In genomic region chr13:30418886-30419459, GRCh38 we compare ENCODE assay signal across 26 cellular contexts. TPM values are rescaled to one million over a fixed set of nuclear protein-coding genes. Genes with fewer than 3 reads are reported as not detected.
DNase-seq lines count a peak whose midpoint lies in the region; ATAC-seq, FAIRE-seq and TF ChIP-seq lines count a peak whose summit lies in the region.
"Had no signal": no experiment of that assay in that cellular context is flagged by ENCODE, and none has a peak within 500 bp of the region (broad histone marks: within the 10 kb centered on the region; RNA-seq: fewer than 3 reads in every experiment).

No MANE protein-coding gene starts in this region.

- no peak overlapping the region for H4K8ac ChIP-seq in neuronal stem cell (ENCODE audit: low read depth, low read length)

- H2BK15ac ChIP-seq in neuronal stem cell (ENCODE audit: low read length) = peak overlapping the region; percentile 43

- no peaks in the 10 kb centered on the region for H4K20me1 ChIP-seq in mammary epithelial cell (ENCODE audit: insufficient read depth, low read length)

- no peak overlapping the region for H3K9ac ChIP-seq in mammary epithelial cell (ENCODE audit: insufficient read depth, low read length)
- no peak overlapping the region for H3K9ac ChIP-seq in neuronal stem cell (ENCODE audit: low read depth, low read length, poor library complexity)

- BruUV-seq in mammary epithelial cell (replicated peaks; lab: Mats Ljungman, UMichigan) = no TSS peak

- H2BK5ac ChIP-seq in neuronal stem cell (ENCODE audit: low read length) = no peak overlapping the region

- FAIRE-seq in GM19239 (lab: Jason Lieb, UNC) = peak; percentile 48

- H3K4me2 ChIP-seq in mammary epithelial cell (ENCODE audit: insufficient read depth, low read depth, low read length) (no peak overlapping the region), neuronal stem cell (ENCODE audit: insufficient read depth, low read length, poor library complexity, severe bottlenecking) (no peak overlapping the region)
- H3K4me2 ChIP-seq: GM23338 had no signal

- no peak overlapping the region for H3K23ac ChIP-seq in neuronal stem cell (ENCODE audit: low read depth, low read length, poor library complexity)

- no peak overlapping the region for H3K27ac ChIP-seq in mammary epithelial cell (ENCODE audit: insufficient read depth, low read depth, low read length)
- no peak overlapping the region for H3K27ac ChIP-seq in neuronal stem cell (replicated peaks; ENCODE audit: low read length)
- H3K27ac ChIP-seq: left ventricle myocardium inferior had no signal

- in situ Hi-C loops in mammary epithelial cell (cut with MboI; ENCODE audit: low sequenced_read_pairs in 2 of 2) = no loop called here

- H3K9me3 ChIP-seq in mammary epithelial cell (replicated peaks; ENCODE audit: insufficient read depth, low read length) = no peaks in the 10 kb centered on the region
- H3K9me3 ChIP-seq in neuronal stem cell (replicated peaks in 1 of 2; ENCODE audit: control insufficient read depth in 2 of 2, insufficient read depth in 1 of 2, low read depth in 1 of 2, low read length in 2 of 2) = no peaks in the 10 kb centered on the region
- H3K9me3 ChIP-seq: left ventricle myocardium inferior had no signal

- no peak overlapping the region for H2BK12ac ChIP-seq in neuronal stem cell (ENCODE audit: low read length)

- H3K27me3 ChIP-seq in mammary epithelial cell (ENCODE audit: insufficient read depth, low read length) = no peaks in the 10 kb centered on the region
- peaks cover 0 to 52% (median 3%) of the 10 kb centered on the region in 3 experiments for H3K27me3 ChIP-seq in neuronal stem cell (ENCODE audit: control insufficient read depth in 3 of 3, insufficient read depth in 3 of 3, low read depth in 1 of 3, low read length in 3 of 3)

- peak; percentile 29 for DNase-seq in AG10803 (ENCODE audit: low read depth)
- no peak for DNase-seq in GM19239 (ENCODE audit: insufficient read length, low spot score)
- DNase-seq in mammary epithelial cell = no peak
- DNase-seq in neuronal stem cell (ENCODE audit: low spot score) = no peak
- no peak for DNase-seq in central memory CD4-positive, alpha-beta T cell
- DNase-seq: ACHN; activated CD4-positive, alpha-beta T cell treated with anti-CD3 and anti-CD28 coated beads for 1 hour; activated naive CD8-positive, alpha-beta T cell treated with anti-CD3 and anti-CD28 coated beads, Interleukin-2, amount 10 ng/mL, durations not matched to agents 7 days and 5 days; DMS153; GF-D8; head of caudate nucleus; Kasumi-1; left ventricle myocardium inferior; NCI-H1092; NCI-H2029 treated with DMSO at 0.1 percent for 48 hours; NK-92 treated with Interleukin-12 subunit alpha and Interleukin-12 subunit beta, amount 100 ng/mL, for 24 hours; RPMI8226 had no signal

- no peak overlapping the region for H2BK120ac ChIP-seq in neuronal stem cell (ENCODE audit: low read depth, low read length)

- H3K4ac ChIP-seq in neuronal stem cell (ENCODE audit: low read length) = no peak overlapping the region

- H2AFZ ChIP-seq in mammary epithelial cell (ENCODE audit: low read depth, low read length) (peak overlapping the region; percentile 56), neuronal stem cell (ENCODE audit: low read length) (no peak overlapping the region)

- H3K4me3 ChIP-seq in AG10803 (ENCODE audit: low read length) (no peak overlapping the region), mammary epithelial cell (replicated peaks in 1 of 3; ENCODE audit: insufficient read depth in 1 of 3, low read depth in 2 of 3, low read length in 3 of 3) (no peak overlapping the region), neuronal stem cell (ENCODE audit: low read length in 2 of 2) (no peak overlapping the region)
- H3K4me3 ChIP-seq: GM23338, left ventricle myocardium inferior had no signal

- H3K36me3 ChIP-seq in mammary epithelial cell (ENCODE audit: insufficient read depth, low read length) (no peaks in the 10 kb centered on the region), neuronal stem cell (replicated peaks in 1 of 2; ENCODE audit: control insufficient read depth in 2 of 2, insufficient read depth in 2 of 2, low read length in 2 of 2) (no peaks in the 10 kb centered on the region)
- H3K36me3 ChIP-seq: left ventricle myocardium inferior had no signal

- no peak for ATAC-seq in HG03280 (IDR thresholded peaks at IDR 0.05; ENCODE audit: unreplicated experiment)
- no peak for ATAC-seq in HG02798 (IDR thresholded peaks at IDR 0.05; ENCODE audit: poor library complexity, unreplicated experiment)
- no peak for ATAC-seq in GM21529 (IDR thresholded peaks at IDR 0.05; ENCODE audit: unreplicated experiment)
- ATAC-seq: GM23338, SK-N-SH treated with all-trans-retinoic acid at 6 μM for 48 hours had no signal

- TF ChIP-seq CTCF in AG10803 (conservative IDR thresholded peaks at IDR 0.05; ENCODE audit: low read length) (no peak), mammary epithelial cell (conservative IDR thresholded peaks at IDR 0.05 in 1 of 2, IDR thresholded peaks at IDR 0.05 in 1 of 2; ENCODE audit: extremely low read depth in 1 of 2, insufficient read depth in 1 of 2, low read depth in 1 of 2, low read length in 2 of 2) (no peak)

- 66% methylated on average over 4 of the region's 4 CpGs for WGBS in mammary epithelial cell (ENCODE audit: low coverage, missing lambda C conversion rate)
- no CpG with 5 or more reads among the region's 4 CpGs for WGBS in neuronal stem cell (ENCODE audit: extremely low coverage in 2 of 2, insufficient read length in 2 of 2, insufficient replicate concordance in 1 of 2), 2 donors

- no peak overlapping the region for H3K14ac ChIP-seq in neuronal stem cell (ENCODE audit: low read length)

- no peaks in the 10 kb centered on the region for H3K79me1 ChIP-seq in neuronal stem cell (ENCODE audit: low read depth, low read length)

- no peak overlapping the region for H3K18ac ChIP-seq in neuronal stem cell (ENCODE audit: low read length)

- intact Hi-C loops in mammary epithelial cell (cut with micrococcal nuclease) = no loop called here

- no peak overlapping the region for H2AK5ac ChIP-seq in neuronal stem cell (ENCODE audit: low read depth, low read length)

- H4K91ac ChIP-seq in neuronal stem cell (ENCODE audit: low read depth, low read length, poor library complexity) = no peak overlapping the region

- dilution Hi-C loops in mammary epithelial cell (cut with HindIII; ENCODE audit: low sequenced_read_pairs) = no loop called here

- H3K4me1 ChIP-seq in mammary epithelial cell (ENCODE audit: insufficient read depth, low read length) (peaks cover 22% of the 10 kb centered on the region), neuronal stem cell (ENCODE audit: control insufficient read depth in 2 of 2, insufficient read depth in 1 of 2, low read depth in 1 of 2, low read length in 2 of 2) (peaks cover 6 to 7% of the 10 kb centered on the region in 2 donors)

- CTCF ChIA-PET in mammary epithelial cell (lab: Charles Lee; ENCODE audit: low non-redundant PET) = no interaction called here

- H3K79me2 ChIP-seq in mammary epithelial cell (ENCODE audit: insufficient read depth, low read length) = no peaks in the 10 kb centered on the region

RNA-seq across cellular contexts. Expression of gene UBE2L5, which starts 3.3 kb away (rescaled TPM):
- not detected for total RNA-seq in mammary epithelial cell
- not detected for polyA plus RNA-seq in mammary epithelial cell
- polyA minus RNA-seq in mammary epithelial cell = 0.67 TPM
- not detected for polyA plus RNA-seq in neuronal stem cell (2013, experiment 1 of 2)
- polyA plus RNA-seq in neuronal stem cell (2013, experiment 2 of 2) = 0.24 TPM
- total RNA-seq: activated naive CD8-positive, alpha-beta T cell treated with anti-CD3 and anti-CD28 coated beads, Interleukin-2, amount 10 ng/mL, durations not matched to agents 7 days and 5 days; activated T-helper 2 cell treated with anti-CD3 and anti-CD28 coated beads, Interferon-gamma antibody, Interleukin-2, Interleukin-4, amounts not matched to agents 10 μg/mL and 5 μg/mL and 100 μg/mL, durations not matched to agents 14 hours and 24 hours and 36 hours; GM23338; HT-29; left ventricle myocardium inferior; mononuclear cell; NCI-H460 had no signal
- polyA plus RNA-seq: GM23338 had no signal

RNA-seq across cellular contexts. Expression of gene HMGB1, which starts 46.8 kb away (rescaled TPM):
- 100 to 1,000 TPM in 1 of 2 donors, 10 to 100 TPM in 1; 78.0 to 273 TPM for total RNA-seq in mammary epithelial cell
- polyA plus RNA-seq in mammary epithelial cell = 192 TPM
- polyA minus RNA-seq in mammary epithelial cell = 58.7 TPM
- 792 TPM for polyA plus RNA-seq in neuronal stem cell (2013, experiment 1 of 2)
- 805 TPM for polyA plus RNA-seq in neuronal stem cell (2013, experiment 2 of 2)
